1 cellular context compared by ENCODE assay signal in the genomic region with DNA sequence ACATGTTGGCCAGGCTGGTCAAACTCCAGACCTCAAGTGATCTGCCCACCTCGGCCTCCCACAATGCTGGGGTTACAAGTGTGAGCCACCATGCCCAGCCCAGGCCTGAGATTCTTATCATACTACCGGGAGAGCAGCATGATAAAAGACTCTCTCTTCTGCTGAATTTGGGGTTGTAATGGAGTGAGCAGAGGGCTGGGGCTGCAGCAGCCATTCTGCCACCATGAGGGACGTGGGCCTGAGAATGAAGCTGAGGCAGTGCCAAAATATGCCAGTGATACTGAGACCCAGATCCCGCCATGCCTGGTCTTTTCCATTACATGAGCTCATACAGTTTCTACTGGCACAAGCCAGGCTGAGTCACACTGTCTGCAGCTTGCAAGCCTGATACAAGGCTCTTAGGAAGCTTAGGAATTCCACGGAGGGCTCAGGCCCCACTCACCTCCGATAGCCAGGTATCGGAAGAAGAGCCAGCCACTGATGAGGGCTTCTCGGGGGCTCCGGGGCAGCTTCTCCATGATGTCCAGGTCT.
TF ChIP-seq lines count a peak whose summit lies in the region.

No MANE protein-coding gene starts in this region.

TF ChIP-seq in SK-N-SH, 30 proteins besides CTCF, POLR2A, EP300 and RAD21 (continued from another document):
- TF ChIP-seq, protein P1, sequence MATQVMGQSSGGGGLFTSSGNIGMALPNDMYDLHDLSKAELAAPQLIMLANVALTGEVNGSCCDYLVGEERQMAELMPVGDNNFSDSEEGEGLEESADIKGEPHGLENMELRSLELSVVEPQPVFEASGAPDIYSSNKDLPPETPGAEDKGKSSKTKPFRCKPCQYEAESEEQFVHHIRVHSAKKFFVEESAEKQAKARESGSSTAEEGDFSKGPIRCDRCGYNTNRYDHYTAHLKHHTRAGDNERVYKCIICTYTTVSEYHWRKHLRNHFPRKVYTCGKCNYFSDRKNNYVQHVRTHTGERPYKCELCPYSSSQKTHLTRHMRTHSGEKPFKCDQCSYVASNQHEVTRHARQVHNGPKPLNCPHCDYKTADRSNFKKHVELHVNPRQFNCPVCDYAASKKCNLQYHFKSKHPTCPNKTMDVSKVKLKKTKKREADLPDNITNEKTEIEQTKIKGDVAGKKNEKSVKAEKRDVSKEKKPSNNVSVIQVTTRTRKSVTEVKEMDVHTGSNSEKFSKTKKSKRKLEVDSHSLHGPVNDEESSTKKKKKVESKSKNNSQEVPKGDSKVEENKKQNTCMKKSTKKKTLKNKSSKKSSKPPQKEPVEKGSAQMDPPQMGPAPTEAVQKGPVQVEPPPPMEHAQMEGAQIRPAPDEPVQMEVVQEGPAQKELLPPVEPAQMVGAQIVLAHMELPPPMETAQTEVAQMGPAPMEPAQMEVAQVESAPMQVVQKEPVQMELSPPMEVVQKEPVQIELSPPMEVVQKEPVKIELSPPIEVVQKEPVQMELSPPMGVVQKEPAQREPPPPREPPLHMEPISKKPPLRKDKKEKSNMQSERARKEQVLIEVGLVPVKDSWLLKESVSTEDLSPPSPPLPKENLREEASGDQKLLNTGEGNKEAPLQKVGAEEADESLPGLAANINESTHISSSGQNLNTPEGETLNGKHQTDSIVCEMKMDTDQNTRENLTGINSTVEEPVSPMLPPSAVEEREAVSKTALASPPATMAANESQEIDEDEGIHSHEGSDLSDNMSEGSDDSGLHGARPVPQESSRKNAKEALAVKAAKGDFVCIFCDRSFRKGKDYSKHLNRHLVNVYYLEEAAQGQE (IDR thresholded peaks at IDR 0.05; ENCODE audit: low read depth, low read length): no peak
